Comparison of ENCODE assay signal across 20 cellular contexts in the genomic region with DNA sequence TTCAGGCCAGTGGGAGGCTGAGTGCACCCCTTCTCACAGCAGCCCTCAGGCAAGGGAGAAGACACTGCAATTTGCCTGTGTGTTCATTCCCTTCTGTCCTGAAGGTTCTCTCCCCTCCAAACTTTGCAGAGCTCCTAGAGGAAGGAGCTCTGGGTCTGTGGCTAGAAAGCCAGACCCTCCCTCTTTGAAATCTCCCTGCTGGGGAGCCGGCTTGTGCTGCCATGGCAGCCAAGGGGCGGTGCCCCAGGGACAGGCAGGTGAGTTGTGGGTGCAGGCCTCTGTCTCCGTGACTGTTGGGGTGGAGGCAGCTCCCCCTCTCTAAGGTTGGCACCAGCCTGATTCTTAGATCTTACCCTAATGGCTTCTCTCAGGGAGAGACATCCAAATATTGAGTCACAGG.
"Had no signal": no experiment of that assay in that cellular context is flagged by ENCODE, and none has a peak within 500 bp of the region (broad histone marks: within the 10 kb centered on the region; RNA-seq: fewer than 3 reads in every experiment).

No MANE protein-coding gene starts in this region.

- H3K4me1 Mint-ChIP-seq: activated naive CD8-positive, alpha-beta T cell treated with anti-CD3 and anti-CD28 coated beads, Interleukin-2, amount 50 U/mL, for 24 hours; central memory CD8-positive, alpha-beta T cell had no signal

- H3K4me3 Mint-ChIP-seq: activated naive CD8-positive, alpha-beta T cell treated with anti-CD3 and anti-CD28 coated beads, Interleukin-2, amount 50 U/mL, for 24 hours; central memory CD8-positive, alpha-beta T cell; naive thymus-derived CD4-positive, alpha-beta T cell; stimulated activated naive CD8-positive, alpha-beta T cell treated with anti-CD3 and anti-CD28 coated beads, Interleukin-15, amount 100 ng/mL, for 72 hours had no signal

- H3K9me3 ChIP-seq: colonic mucosa, gastroesophageal sphincter, heart right ventricle, pancreas, right lobe of liver, suprapubic skin, transverse colon had no signal

- H3K27ac ChIP-seq: colonic mucosa, gastroesophageal sphincter, heart right ventricle, pancreas, right lobe of liver, suprapubic skin, transverse colon, VCaP had no signal

- DNase-seq: activated CD4-positive, alpha-beta T cell treated with anti-CD3 and anti-CD28 coated beads for 1 hour; activated CD4-positive, alpha-beta T cell treated with anti-CD3 and anti-CD28 coated beads, Interleukin-2, amount 50 U/mL, for 48 hours; activated naive CD8-positive, alpha-beta T cell treated with anti-CD3 and anti-CD28 coated beads, Interleukin-2, amount 50 U/mL, for 24 hours; aorta; colonic mucosa; heart right ventricle; mesendoderm; naive thymus-derived CD4-positive, alpha-beta T cell; pancreas; right lobe of liver; small intestine; stimulated activated CD4-positive, alpha-beta T cell treated with anti-CD3 and anti-CD28 coated beads, Interleukin-4, amount 100 ng/mL, for 1 hour; stimulated activated naive CD8-positive, alpha-beta T cell treated with anti-CD3 and anti-CD28 coated beads, Interleukin-15, amount 100 ng/mL, for 72 hours; T-helper 2 cell; transverse colon had no signal

- ATAC-seq: activated naive CD8-positive, alpha-beta T cell treated with anti-CD3 and anti-CD28 coated beads, Interleukin-2, amount 50 U/mL, for 24 hours; esophagus mucosa; gastroesophageal sphincter; heart right ventricle; naive thymus-derived CD4-positive, alpha-beta T cell; pancreas had no signal

- H3K4me3 ChIP-seq: colonic mucosa, gastroesophageal sphincter, heart right ventricle, pancreas, right lobe of liver, suprapubic skin, transverse colon had no signal

- H3K36me3 ChIP-seq: colonic mucosa, pancreas, right lobe of liver, transverse colon had no signal

- H3K9me3 Mint-ChIP-seq: activated naive CD8-positive, alpha-beta T cell treated with anti-CD3 and anti-CD28 coated beads, Interleukin-2, amount 50 U/mL, for 24 hours; central memory CD8-positive, alpha-beta T cell; naive thymus-derived CD4-positive, alpha-beta T cell; stimulated activated naive CD8-positive, alpha-beta T cell treated with anti-CD3 and anti-CD28 coated beads, Interleukin-15, amount 100 ng/mL, for 72 hours had no signal

- H3K27me3 Mint-ChIP-seq: activated naive CD8-positive, alpha-beta T cell treated with anti-CD3 and anti-CD28 coated beads, Interleukin-2, amount 50 U/mL, for 24 hours; central memory CD8-positive, alpha-beta T cell; naive thymus-derived CD4-positive, alpha-beta T cell; stimulated activated naive CD8-positive, alpha-beta T cell treated with anti-CD3 and anti-CD28 coated beads, Interleukin-15, amount 100 ng/mL, for 72 hours had no signal

- H3K4me1 ChIP-seq: colonic mucosa, pancreas had no signal

- H3K27ac Mint-ChIP-seq: activated naive CD8-positive, alpha-beta T cell treated with anti-CD3 and anti-CD28 coated beads, Interleukin-2, amount 50 U/mL, for 24 hours had no signal

- H3K27me3 ChIP-seq: colonic mucosa, gastroesophageal sphincter, heart right ventricle, pancreas, right lobe of liver, suprapubic skin, transverse colon had no signal

- FAIRE-seq: pancreas, small intestine had no signal
